ENCODE assay signal across 27 cellular contexts in the genomic region with DNA sequence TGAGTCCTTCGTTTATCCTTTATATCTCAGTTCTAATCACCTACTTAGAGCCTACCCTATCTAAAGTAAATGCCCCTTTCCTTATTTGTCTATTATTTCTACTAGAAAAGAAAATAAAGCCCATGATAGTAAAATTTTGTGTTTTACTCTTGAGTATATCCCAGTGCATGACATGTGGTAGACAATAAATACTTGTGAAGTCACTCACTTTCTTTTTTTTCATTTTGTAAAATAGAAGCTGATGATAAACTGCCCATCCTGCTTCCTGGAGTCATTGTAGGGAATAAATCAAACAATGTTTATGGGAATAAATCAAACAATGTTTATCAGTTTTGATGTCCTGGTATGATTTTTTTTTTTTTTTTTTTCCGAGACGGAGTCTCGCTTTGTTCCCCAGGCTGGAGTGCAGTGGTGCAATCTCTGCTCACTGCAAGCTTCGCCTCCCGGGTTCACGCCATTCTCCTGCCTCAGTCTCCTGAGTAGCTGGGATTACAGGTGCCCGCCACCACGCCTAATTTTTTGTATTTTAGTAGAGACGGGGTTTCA.
"Had no signal": no experiment of that assay in that cellular context is flagged by ENCODE, and none has a peak within 500 bp of the region (broad histone marks: within the 10 kb centered on the region; RNA-seq: fewer than 3 reads in every experiment).

No MANE protein-coding gene starts in this region.

- ATAC-seq: activated T-cell treated with anti-CD3 and anti-CD28 coated beads, Interleukin-2, amount 50 U/mL, for 4 hours; activated T-helper 17 cell treated with anti-CD3 and anti-CD28 coated beads, Interleukin-2, amount 50 U/mL, for 72 hours; effector memory CD8-positive, alpha-beta T cell; gastroesophageal sphincter; heart right ventricle; T-cell; WTC11 had no signal

- H3K4me3 ChIP-seq: esophagus muscularis mucosa, gastroesophageal sphincter, heart right ventricle had no signal

- H3K27me3 ChIP-seq: esophagus muscularis mucosa, gastroesophageal sphincter, heart right ventricle had no signal

- H3K27ac ChIP-seq: esophagus muscularis mucosa, gastroesophageal sphincter, heart right ventricle had no signal

- H3K36me3 ChIP-seq: esophagus muscularis mucosa, gastroesophageal sphincter, heart right ventricle had no signal

- DNase-seq: activated CD4-positive, alpha-beta memory T cell treated with anti-CD3 and anti-CD28 coated beads, Interleukin-2, amount 10 ng/mL, durations not matched to agents 7 days and 5 days; activated CD4-positive, alpha-beta T cell treated with anti-CD3 and anti-CD28 coated beads for 1 hour; activated CD4-positive, alpha-beta T cell treated with anti-CD3 and anti-CD28 coated beads for 4 hours; activated CD4-positive, alpha-beta T cell treated with anti-CD3 and anti-CD28 coated beads, Interleukin-2, amount 10 ng/mL, durations not matched to agents 7 days and 5 days; activated CD4-positive, alpha-beta T cell treated with anti-CD3 and anti-CD28 coated beads, Interleukin-2, amount 50 U/mL, for 4 hours; activated CD8-positive, alpha-beta memory T cell treated with anti-CD3 and anti-CD28 coated beads, Interleukin-2, amount 50 U/mL, for 48 hours; activated effector memory CD4-positive, alpha-beta T cell treated with Interleukin-2 at 50 U/mL for 16 hours; activated gamma-delta T cell treated with Interleukin-2 at 50 U/mL for 16 hours; activated naive CD4-positive, alpha-beta T cell treated with anti-CD3 and anti-CD28 coated beads, Interleukin-2, amount 50 U/mL, for 16 hours; activated naive CD4-positive, alpha-beta T cell treated with Interleukin-2 at 50 U/mL for 16 hours; activated T-cell treated with anti-CD3 and anti-CD28 coated beads for 4 hours; activated T-cell treated with anti-CD3 and anti-CD28 coated beads, Interleukin-2, amount 50 U/mL, for 4 hours; amniotic stem cell; anterior cingulate cortex; caudate nucleus; cortex of kidney; dermis blood vessel endothelial cell; effector CD4-positive, alpha-beta T cell; effector memory CD8-positive, alpha-beta T cell; erythroblast; foreskin melanocyte; heart right ventricle; T-cell had no signal

- H3K9me3 ChIP-seq: esophagus muscularis mucosa, gastroesophageal sphincter, heart right ventricle had no signal
